Comparison of ENCODE assay signal across 8 cellular contexts in genomic region chr7:131688738-131689661, GRCh38.
DNase-seq lines count a peak whose midpoint lies in the region; ATAC-seq and TF ChIP-seq lines count a peak whose summit lies in the region.

No MANE protein-coding gene starts in this region.

- H3K4me3 ChIP-seq in heart left ventricle = no peak overlapping the region

- H3K27me3 ChIP-seq in heart left ventricle = peaks cover 0 to 41% (median 18%) of the 10 kb centered on the region in 9 donors

- peak; percentile 84 for ATAC-seq in SK-N-SH treated with all-trans-retinoic acid at 6 μM for 48 hours
- ATAC-seq in activated naive CD8-positive, alpha-beta T cell treated with anti-CD3 and anti-CD28 coated beads, Interleukin-2, amount 10 ng/mL, durations not matched to agents 7 days and 5 days (ENCODE audit: low read depth) = peak; percentile 70
- ATAC-seq in heart left ventricle = peak; percentile 58 to 74 (median 70)
- no peak for ATAC-seq in GM18909 (IDR thresholded peaks at IDR 0.05; ENCODE audit: poor library complexity, unreplicated experiment)

- intact Hi-C loops in heart left ventricle (cut with DNase I) = loop anchor here in 4 of 10 donors (5.0 to 10.0 kb wide), 4 partner anchors 156 to 896 kb away; no protein-coding TSS in a partner anchor

- peaks cover 6% of the 10 kb centered on the region for H3K4me1 Mint-ChIP-seq in activated naive CD8-positive, alpha-beta T cell treated with anti-CD3 and anti-CD28 coated beads, Interleukin-2, amount 10 ng/mL, durations not matched to agents 7 days and 5 days

- TF ChIP-seq CTCF in GM12874 (IDR thresholded peaks at IDR 0.05; ENCODE audit: insufficient read depth, low read depth, low read length) (peak; percentile 93), LNCAP (IDR thresholded peaks at IDR 0.05) (peak; percentile 94), heart left ventricle (IDR thresholded peaks at IDR 0.05) (peak; percentile 90 to 96 (median 93))

- peaks cover 0 to 19% (median 6%) of the 10 kb centered on the region in 12 donors for H3K4me1 ChIP-seq in heart left ventricle

- no peak for TF ChIP-seq POLR2A in heart left ventricle (IDR thresholded peaks at IDR 0.05)

- no peaks in the 10 kb centered on the region for H3K36me3 Mint-ChIP-seq in activated naive CD8-positive, alpha-beta T cell treated with anti-CD3 and anti-CD28 coated beads, Interleukin-2, amount 10 ng/mL, durations not matched to agents 7 days and 5 days

- DNase-seq in A172 (ENCODE audit: low spot score) (peak; percentile 59), heart left ventricle (peak; percentile 56 to 73 (median 62)), putamen (ENCODE audit: low spot score) (peak; percentile 69)
- peak; percentile 69 for DNase-seq in activated naive CD8-positive, alpha-beta T cell treated with anti-CD3 and anti-CD28 coated beads, Interleukin-2, amount 10 ng/mL, durations not matched to agents 7 days and 5 days

- POLR2A ChIA-PET in activated naive CD8-positive, alpha-beta T cell treated with anti-CD3 and anti-CD28 coated beads, Interleukin-2, amount 10 ng/mL, durations not matched to agents 7 days and 5 days (lab: Charles Lee) = no interaction called here

- no peak overlapping the region for H3K27ac Mint-ChIP-seq in activated naive CD8-positive, alpha-beta T cell treated with anti-CD3 and anti-CD28 coated beads, Interleukin-2, amount 10 ng/mL, durations not matched to agents 7 days and 5 days

- H3K9me3 Mint-ChIP-seq in activated naive CD8-positive, alpha-beta T cell treated with anti-CD3 and anti-CD28 coated beads, Interleukin-2, amount 10 ng/mL, durations not matched to agents 7 days and 5 days = no peaks in the 10 kb centered on the region

- H3K4me3 Mint-ChIP-seq in activated naive CD8-positive, alpha-beta T cell treated with anti-CD3 and anti-CD28 coated beads, Interleukin-2, amount 10 ng/mL, durations not matched to agents 7 days and 5 days = no peak overlapping the region

- H3K36me3 ChIP-seq in heart left ventricle = no peaks in the 10 kb centered on the region

- 48 to 62% (median 57%) methylated on average over 11 to 12 of the region's 12 CpGs for WGBS in heart left ventricle, 4 donors

- no peaks in the 10 kb centered on the region for H3K9me3 ChIP-seq in heart left ventricle

- H3K27ac ChIP-seq in heart left ventricle = no peak overlapping the region

- peaks cover 10% of the 10 kb centered on the region for H3K27me3 Mint-ChIP-seq in activated naive CD8-positive, alpha-beta T cell treated with anti-CD3 and anti-CD28 coated beads, Interleukin-2, amount 10 ng/mL, durations not matched to agents 7 days and 5 days

TF ChIP-seq in SK-N-SH treated with all-trans-retinoic acid at 6 μM for 48 hours, 23 proteins besides CTCF, POLR2A, EP300 and RAD21:
- TF ChIP-seq ZNF70 (CRISPR knock-in tag; IDR thresholded peaks at IDR 0.05) (no peak), ARNTL (CRISPR knock-in tag; IDR thresholded peaks at IDR 0.05; ENCODE audit: borderline replicate concordance, low read depth) (no peak)
